In the genomic region with DNA sequence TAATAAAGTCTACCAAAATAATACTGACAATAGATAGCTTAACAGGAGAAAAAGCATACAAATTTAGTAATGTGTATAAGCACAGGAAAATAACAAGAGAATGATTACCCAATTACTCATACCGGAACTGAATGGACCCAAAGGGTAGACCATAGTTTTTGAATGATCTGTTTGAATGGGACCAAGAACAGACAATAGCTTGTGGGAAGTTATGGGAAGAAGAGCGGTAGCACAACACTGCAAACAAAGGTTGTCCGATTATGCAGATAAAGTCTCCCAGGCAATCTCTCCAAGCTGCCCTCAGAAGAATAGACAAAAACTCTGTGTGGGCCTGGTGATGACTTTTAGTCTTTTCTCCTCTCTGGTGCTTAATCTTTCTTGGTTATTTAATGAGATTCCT, we compare ENCODE assay signal across 22 cellular contexts.
A peak's percentile ranks its signal among the peaks of the same experiment; 100 is the strongest.
DNase-seq lines count a peak whose midpoint lies in the region; ATAC-seq, FAIRE-seq and TF ChIP-seq lines count a peak whose summit lies in the region.
"Had no signal": no experiment of that assay in that cellular context is flagged by ENCODE, and none has a peak within 500 bp of the region (broad histone marks: within the 10 kb centered on the region; RNA-seq: fewer than 3 reads in every experiment).

No MANE protein-coding gene starts in this region.

- DNase-seq in DND-41 (no peak), HT1080 (ENCODE audit: low read depth) (peak; percentile 43), bronchial epithelial cell (ENCODE audit: low read depth) (peak; percentile 79), stomach (no peak), thyroid gland (no peak)
- DNase-seq: activated CD8-positive, alpha-beta memory T cell treated with anti-CD3 and anti-CD28 coated beads, Interleukin-2, amount 50 U/mL, for 48 hours; activated naive CD8-positive, alpha-beta T cell treated with anti-CD3 and anti-CD28 coated beads, Interleukin-2, amount 10 ng/mL, durations not matched to agents 7 days and 5 days; body of pancreas; CD4-positive, alpha-beta T cell; endodermal cell; left cardiac atrium; naive thymus-derived CD8-positive, alpha-beta T cell; NCI-H1417 treated with DMSO at 0.1 percent for 48 hours; pancreas; Peyer's patch; right lobe of liver; stimulated activated CD8-positive, alpha-beta memory T cell treated with anti-CD3 and anti-CD28 coated beads, Interleukin-4, amount 100 ng/mL, for 48 hours; upper lobe of right lung had no signal

- H3K4me1 ChIP-seq in DND-41 (ENCODE audit: insufficient read depth, low read length) (peaks cover 22% of the 10 kb centered on the region), neuron (ENCODE audit: insufficient read depth, low read length) (peaks cover 17% of the 10 kb centered on the region), stomach (no peaks in the 10 kb centered on the region), thyroid gland (no peaks in the 10 kb centered on the region)
- H3K4me1 ChIP-seq: body of pancreas, pancreas, Peyer's patch, right lobe of liver, upper lobe of right lung had no signal

- TF ChIP-seq EP300 in stomach (IDR thresholded peaks at IDR 0.05): no peak

- 49 to 69% (median 52%) methylated on average over 3 of the region's 3 CpGs for WGBS in stomach, 5 donors
- WGBS in thyroid gland, 2 donors: 88 to 91% methylated on average over 3 of the region's 3 CpGs

- ATAC-seq in DND-41 (ENCODE audit: insufficient read depth, low read depth) (no peak), HG02588 (IDR thresholded peaks at IDR 0.05; ENCODE audit: unreplicated experiment) (no peak)
- ATAC-seq: body of pancreas; left cardiac atrium; naive thymus-derived CD8-positive, alpha-beta T cell; pancreas; right lobe of liver had no signal

- H3K9me3 ChIP-seq in DND-41 (ENCODE audit: insufficient read depth, low read length, severe bottlenecking) (peaks cover 2% of the 10 kb centered on the region), neuron (ENCODE audit: low read length) (no peaks in the 10 kb centered on the region), stomach (no peaks in the 10 kb centered on the region), thyroid gland (no peaks in the 10 kb centered on the region)
- H3K9me3 ChIP-seq: body of pancreas, MG63, pancreas, Peyer's patch, right lobe of liver, upper lobe of right lung had no signal

- no peak for TF ChIP-seq CTCF in DND-41 (IDR thresholded peaks at IDR 0.05; ENCODE audit: borderline replicate concordance, extremely low read depth, low read length, poor library complexity, severe bottlenecking)
- TF ChIP-seq CTCF in bronchial epithelial cell (IDR thresholded peaks at IDR 0.05; ENCODE audit: insufficient read depth, low read length, severe bottlenecking): no peak
- no peak for TF ChIP-seq CTCF in stomach (IDR thresholded peaks at IDR 0.05)
- no peak for TF ChIP-seq CTCF in thyroid gland (IDR thresholded peaks at IDR 0.05)

- no peak overlapping the region for H3K4me2 ChIP-seq in DND-41 (ENCODE audit: insufficient read depth, low read length)

- no peaks in the 10 kb centered on the region for H4K20me1 ChIP-seq in DND-41 (ENCODE audit: insufficient read depth, low read length)

- no peaks in the 10 kb centered on the region for H3K79me2 ChIP-seq in DND-41 (ENCODE audit: insufficient read depth, low read length)

- TF ChIP-seq POLR2A in stomach (IDR thresholded peaks at IDR 0.05): no peak
- no peak for TF ChIP-seq POLR2A in thyroid gland (IDR thresholded peaks at IDR 0.05)

- no peak for FAIRE-seq in bronchial epithelial cell (lab: Jason Lieb, UNC)
- FAIRE-seq: H1, pancreas had no signal

- H3K4me3 ChIP-seq in DND-41 (ENCODE audit: low read depth in 1 of 2, low read length in 2 of 2) (no peak overlapping the region), bronchial epithelial cell (ENCODE audit: low read depth, low read length) (no peak overlapping the region), neuron (ENCODE audit: low read length) (no peak overlapping the region), stomach (no peak overlapping the region), thyroid gland (replicated peaks in 1 of 3) (no peak overlapping the region)
- H3K4me3 ChIP-seq: body of pancreas, MG63, pancreas, Peyer's patch, right lobe of liver, upper lobe of right lung had no signal

- peak overlapping the region; percentile 68 for H3K27ac ChIP-seq in DND-41 (ENCODE audit: low read length)
- no peak overlapping the region for H3K27ac ChIP-seq in stomach
- no peak overlapping the region for H3K27ac ChIP-seq in thyroid gland
- H3K27ac ChIP-seq: body of pancreas, pancreas, Peyer's patch, right lobe of liver, upper lobe of right lung had no signal

- H3K9ac ChIP-seq in DND-41 (ENCODE audit: low read depth, low read length): no peak overlapping the region

- no peaks in the 10 kb centered on the region for H3K27me3 ChIP-seq in DND-41 (ENCODE audit: insufficient read depth, low read length, poor library complexity)
- H3K27me3 ChIP-seq in bronchial epithelial cell (ENCODE audit: control insufficient read depth, insufficient read depth, low read length): no peaks in the 10 kb centered on the region
- no peaks in the 10 kb centered on the region for H3K27me3 ChIP-seq in neuron (ENCODE audit: insufficient read depth, low read length)
- no peaks in the 10 kb centered on the region for H3K27me3 ChIP-seq in stomach
- no peaks in the 10 kb centered on the region for H3K27me3 ChIP-seq in thyroid gland
- H3K27me3 ChIP-seq: body of pancreas, MG63, pancreas, Peyer's patch, right lobe of liver, upper lobe of right lung had no signal

- H3K36me3 ChIP-seq in DND-41 (ENCODE audit: insufficient read depth, low read length) (no peaks in the 10 kb centered on the region), bronchial epithelial cell (ENCODE audit: control insufficient read depth, insufficient read depth, low read length) (no peaks in the 10 kb centered on the region), neuron (ENCODE audit: insufficient read depth, low read length) (no peaks in the 10 kb centered on the region), stomach (no peaks in the 10 kb centered on the region), thyroid gland (no peaks in the 10 kb centered on the region)
- H3K36me3 ChIP-seq: MG63, pancreas, Peyer's patch, right lobe of liver, upper lobe of right lung had no signal

- H2AFZ ChIP-seq in DND-41 (ENCODE audit: low read depth, low read length) (peak overlapping the region; percentile 67), neuron (ENCODE audit: low read depth, low read length) (peak overlapping the region; percentile 43)

- intact Hi-C loops in stomach (cut with DNase I; ENCODE audit: low total_unique reads) (no loop called here), thyroid gland (cut with DNase I) (no loop called here)

Comparison
In these comparisons a context has a peak if more than half of its experiments do, and no peak if none do; other contexts are left out.
1. DNase-seq: peak in HT1080 (single experiment) and bronchial epithelial cell (single experiment); none in DND-41 (single experiment), stomach (single experiment) and thyroid gland (0 of 2).